In the genomic region with DNA sequence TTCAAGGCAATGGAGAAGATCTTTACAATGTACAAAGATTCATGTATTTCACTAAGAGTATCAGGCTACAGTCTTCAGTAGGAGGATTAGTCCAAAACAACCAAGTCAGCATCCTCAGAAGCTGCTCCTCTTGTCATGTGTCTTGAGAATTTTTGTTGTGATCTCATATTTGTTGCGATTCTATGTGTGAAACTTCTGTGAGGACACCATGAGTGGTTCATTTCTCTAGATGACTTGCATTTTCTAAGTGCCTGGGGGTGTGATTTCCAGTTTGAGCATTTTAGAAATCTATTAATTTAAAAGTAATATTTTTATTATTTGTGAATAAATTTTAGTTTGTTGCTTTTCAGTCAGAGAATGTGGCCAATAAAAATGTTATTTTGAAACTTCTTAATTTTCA, we compare ENCODE assay signal across 2 cellular contexts.
TF ChIP-seq lines count a peak whose summit lies in the region.

No MANE protein-coding gene starts in this region.

TF ChIP-seq in HepG2, 621 proteins besides CTCF, POLR2A, EP300 and RAD21 (continued from another document):
- TF ChIP-seq NFE2L2 (IDR thresholded peaks at IDR 0.05; ENCODE audit: low read length) (peak; percentile 70), ZNF207 (IDR thresholded peaks at IDR 0.05; ENCODE audit: borderline replicate concordance) (no peak), MAFK (conservative IDR thresholded peaks at IDR 0.05 in 1 of 2, IDR thresholded peaks at IDR 0.05 in 1 of 2; ENCODE audit: low read length in 2 of 2) (0 out of 4 replicates have a peak, but pooled peaks of 1 of the 2 experiments have one; percentile 1)

TF ChIP-seq in GM12878, 131 proteins besides CTCF, POLR2A, EP300 and RAD21 (continued from another document):
- TF ChIP-seq GATAD2B (conservative IDR thresholded peaks at IDR 0.05; ENCODE audit: low read depth) (no peak), SPI1 (IDR thresholded peaks at IDR 0.05; ENCODE audit: borderline replicate concordance, insufficient read depth, low read depth, low read length) (no peak), TARDBP (IDR thresholded peaks at IDR 0.05; ENCODE audit: borderline replicate concordance) (no peak), SP1 (IDR thresholded peaks at IDR 0.05; ENCODE audit: low read depth, low read length) (no peak), IKZF1 (conservative IDR thresholded peaks at IDR 0.05) (no peak), HDAC2 (IDR thresholded peaks at IDR 0.05) (no peak), ASH2L (IDR thresholded peaks at IDR 0.05; ENCODE audit: borderline replicate concordance, low read depth) (no peak), SMAD1 (IDR thresholded peaks at IDR 0.05; ENCODE audit: low read depth, partially characterized antibody) (no peak), BRCA1 (IDR thresholded peaks at IDR 0.05; ENCODE audit: low read depth, low read length) (no peak), SMC3 (IDR thresholded peaks at IDR 0.05; ENCODE audit: borderline replicate concordance, low read length) (no peak), RAD51 (IDR thresholded peaks at IDR 0.05) (no peak), CBFB (IDR thresholded peaks at IDR 0.05; ENCODE audit: low read depth) (no peak)
- TF ChIP-seq, protein P1, sequence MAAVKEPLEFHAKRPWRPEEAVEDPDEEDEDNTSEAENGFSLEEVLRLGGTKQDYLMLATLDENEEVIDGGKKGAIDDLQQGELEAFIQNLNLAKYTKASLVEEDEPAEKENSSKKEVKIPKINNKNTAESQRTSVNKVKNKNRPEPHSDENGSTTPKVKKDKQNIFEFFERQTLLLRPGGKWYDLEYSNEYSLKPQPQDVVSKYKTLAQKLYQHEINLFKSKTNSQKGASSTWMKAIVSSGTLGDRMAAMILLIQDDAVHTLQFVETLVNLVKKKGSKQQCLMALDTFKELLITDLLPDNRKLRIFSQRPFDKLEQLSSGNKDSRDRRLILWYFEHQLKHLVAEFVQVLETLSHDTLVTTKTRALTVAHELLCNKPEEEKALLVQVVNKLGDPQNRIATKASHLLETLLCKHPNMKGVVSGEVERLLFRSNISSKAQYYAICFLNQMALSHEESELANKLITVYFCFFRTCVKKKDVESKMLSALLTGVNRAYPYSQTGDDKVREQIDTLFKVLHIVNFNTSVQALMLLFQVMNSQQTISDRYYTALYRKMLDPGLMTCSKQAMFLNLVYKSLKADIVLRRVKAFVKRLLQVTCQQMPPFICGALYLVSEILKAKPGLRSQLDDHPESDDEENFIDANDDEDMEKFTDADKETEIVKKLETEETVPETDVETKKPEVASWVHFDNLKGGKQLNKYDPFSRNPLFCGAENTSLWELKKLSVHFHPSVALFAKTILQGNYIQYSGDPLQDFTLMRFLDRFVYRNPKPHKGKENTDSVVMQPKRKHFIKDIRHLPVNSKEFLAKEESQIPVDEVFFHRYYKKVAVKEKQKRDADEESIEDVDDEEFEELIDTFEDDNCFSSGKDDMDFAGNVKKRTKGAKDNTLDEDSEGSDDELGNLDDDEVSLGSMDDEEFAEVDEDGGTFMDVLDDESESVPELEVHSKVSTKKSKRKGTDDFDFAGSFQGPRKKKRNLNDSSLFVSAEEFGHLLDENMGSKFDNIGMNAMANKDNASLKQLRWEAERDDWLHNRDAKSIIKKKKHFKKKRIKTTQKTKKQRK (IDR thresholded peaks at IDR 0.05; ENCODE audit: low read depth, low read length), result no peak
- TF ChIP-seq, protein P2, sequence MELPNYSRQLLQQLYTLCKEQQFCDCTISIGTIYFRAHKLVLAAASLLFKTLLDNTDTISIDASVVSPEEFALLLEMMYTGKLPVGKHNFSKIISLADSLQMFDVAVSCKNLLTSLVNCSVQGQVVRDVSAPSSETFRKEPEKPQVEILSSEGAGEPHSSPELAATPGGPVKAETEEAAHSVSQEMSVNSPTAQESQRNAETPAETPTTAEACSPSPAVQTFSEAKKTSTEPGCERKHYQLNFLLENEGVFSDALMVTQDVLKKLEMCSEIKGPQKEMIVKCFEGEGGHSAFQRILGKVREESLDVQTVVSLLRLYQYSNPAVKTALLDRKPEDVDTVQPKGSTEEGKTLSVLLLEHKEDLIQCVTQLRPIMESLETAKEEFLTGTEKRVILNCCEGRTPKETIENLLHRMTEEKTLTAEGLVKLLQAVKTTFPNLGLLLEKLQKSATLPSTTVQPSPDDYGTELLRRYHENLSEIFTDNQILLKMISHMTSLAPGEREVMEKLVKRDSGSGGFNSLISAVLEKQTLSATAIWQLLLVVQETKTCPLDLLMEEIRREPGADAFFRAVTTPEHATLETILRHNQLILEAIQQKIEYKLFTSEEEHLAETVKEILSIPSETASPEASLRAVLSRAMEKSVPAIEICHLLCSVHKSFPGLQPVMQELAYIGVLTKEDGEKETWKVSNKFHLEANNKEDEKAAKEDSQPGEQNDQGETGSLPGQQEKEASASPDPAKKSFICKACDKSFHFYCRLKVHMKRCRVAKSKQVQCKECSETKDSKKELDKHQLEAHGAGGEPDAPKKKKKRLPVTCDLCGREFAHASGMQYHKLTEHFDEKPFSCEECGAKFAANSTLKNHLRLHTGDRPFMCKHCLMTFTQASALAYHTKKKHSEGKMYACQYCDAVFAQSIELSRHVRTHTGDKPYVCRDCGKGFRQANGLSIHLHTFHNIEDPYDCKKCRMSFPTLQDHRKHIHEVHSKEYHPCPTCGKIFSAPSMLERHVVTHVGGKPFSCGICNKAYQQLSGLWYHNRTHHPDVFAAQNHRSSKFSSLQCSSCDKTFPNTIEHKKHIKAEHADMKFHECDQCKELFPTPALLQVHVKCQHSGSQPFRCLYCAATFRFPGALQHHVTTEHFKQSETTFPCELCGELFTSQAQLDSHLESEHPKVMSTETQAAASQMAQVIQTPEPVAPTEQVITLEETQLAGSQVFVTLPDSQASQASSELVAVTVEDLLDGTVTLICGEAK (IDR thresholded peaks at IDR 0.05; ENCODE audit: borderline replicate concordance), result no peak
TF ChIP-seq in GM12878: peak in this region for 0.
